2 cellular contexts compared by ENCODE assay signal in genomic region chr1:31568895-31569655, GRCh38.
TF ChIP-seq lines count a peak whose summit lies in the region.

No MANE protein-coding gene starts in this region.

TF ChIP-seq in HEK293T, 16 proteins besides CTCF, POLR2A, EP300 and RAD21:
- no peak for TF ChIP-seq LEF1 (IDR thresholded peaks at IDR 0.05; ENCODE audit: borderline replicate concordance)
- no peak for TF ChIP-seq ARNT (IDR thresholded peaks at IDR 0.05)
- no peak for TF ChIP-seq FOXK2 (IDR thresholded peaks at IDR 0.05)
- TF ChIP-seq CTBP1 (IDR thresholded peaks at IDR 0.05; ENCODE audit: borderline replicate concordance): no peak
- no peak for TF ChIP-seq NFRKB (IDR thresholded peaks at IDR 0.05)
- TF ChIP-seq HDGF (IDR thresholded peaks at IDR 0.05; ENCODE audit: borderline replicate concordance): no peak
- no peak for TF ChIP-seq FOXM1 (IDR thresholded peaks at IDR 0.05; ENCODE audit: borderline replicate concordance)
- TF ChIP-seq ZNF384 (IDR thresholded peaks at IDR 0.05): no peak
- no peak for TF ChIP-seq FOXA1 (IDR thresholded peaks at IDR 0.05)
- TF ChIP-seq PKNOX1 (IDR thresholded peaks at IDR 0.05): no peak
- no peak for TF ChIP-seq ELF4 (IDR thresholded peaks at IDR 0.05)
- TF ChIP-seq SUZ12 (IDR thresholded peaks at IDR 0.05): no peak
- no peak for TF ChIP-seq BHLHE40 (IDR thresholded peaks at IDR 0.05; ENCODE audit: borderline replicate concordance)
- no peak for TF ChIP-seq TARDBP (IDR thresholded peaks at IDR 0.05)
- no peak for TF ChIP-seq SP1 (IDR thresholded peaks at IDR 0.05)
- no peak for TF ChIP-seq L3MBTL2 (conservative IDR thresholded peaks at IDR 0.05)

TF ChIP-seq in H1, 55 proteins besides CTCF, POLR2A, EP300 and RAD21:
- TF ChIP-seq SIX5 (IDR thresholded peaks at IDR 0.05; ENCODE audit: low read depth, low read length) (no peak), SIRT6 (IDR thresholded peaks at IDR 0.05; ENCODE audit: low read length) (no peak), KDM5A (IDR thresholded peaks at IDR 0.05; ENCODE audit: low read length) (no peak), RFX5 (IDR thresholded peaks at IDR 0.05; ENCODE audit: borderline replicate concordance, low read depth, low read length) (no peak), EZH2 (IDR thresholded peaks at IDR 0.05; ENCODE audit: low read depth, low read length, severe bottlenecking) (no peak)
